In genomic region chr7:104983620-104984539, GRCh38 we compare ENCODE assay signal across 1 cellular context.
A peak's percentile ranks its signal among the peaks of the same experiment; 100 is the strongest.
TF ChIP-seq lines count a peak whose summit lies in the region.

No MANE protein-coding gene starts in this region.

TF ChIP-seq in HepG2, 621 proteins besides CTCF, POLR2A, EP300 and RAD21 (continued from another document and continues in another):
- peak; percentile 57 for TF ChIP-seq ZNF280D (CRISPR knock-in tag; IDR thresholded peaks at IDR 0.05)
- TF ChIP-seq ETV5 (CRISPR knock-in tag; IDR thresholded peaks at IDR 0.05; ENCODE audit: borderline replicate concordance), result peak; percentile 75; the same call in 1 of the 2 replicates
- TF ChIP-seq ZNF556 (CRISPR knock-in tag; IDR thresholded peaks at IDR 0.05; ENCODE audit: borderline replicate concordance), result peak; percentile 82; the same call in 1 of the 2 replicates
- peak; percentile 72; the same call in 1 of the 2 replicates for TF ChIP-seq TFAP4 (IDR thresholded peaks at IDR 0.05; ENCODE audit: borderline replicate concordance, low read depth)
- peak; percentile 86; the same call in 1 of the 2 replicates for TF ChIP-seq ZXDC (CRISPR knock-in tag; IDR thresholded peaks at IDR 0.05)
- TF ChIP-seq PRDM4 (CRISPR knock-in tag; IDR thresholded peaks at IDR 0.05; ENCODE audit: borderline replicate concordance), result no peak
- no peak for TF ChIP-seq MTA3 (CRISPR knock-in tag; IDR thresholded peaks at IDR 0.05)
- TF ChIP-seq YEATS2 (CRISPR knock-in tag; IDR thresholded peaks at IDR 0.05; ENCODE audit: borderline replicate concordance), result peak; percentile 57; the same call in 1 of the 2 replicates
- 0 out of 2 replicates have a peak, but pooled peaks have one; percentile 36 for TF ChIP-seq ZNF235 (CRISPR knock-in tag; IDR thresholded peaks at IDR 0.05; ENCODE audit: borderline replicate concordance)
- peak; percentile 35; the same call in 1 of the 2 replicates for TF ChIP-seq ZNF564 (CRISPR knock-in tag; IDR thresholded peaks at IDR 0.05)
- TF ChIP-seq HMG20A (CRISPR knock-in tag; IDR thresholded peaks at IDR 0.05; ENCODE audit: borderline replicate concordance), result no peak
- TF ChIP-seq SALL2 (CRISPR knock-in tag; IDR thresholded peaks at IDR 0.05), result peak; percentile 57; the same call in 1 of the 2 replicates
- no peak for TF ChIP-seq ZFP36 (IDR thresholded peaks at IDR 0.05; ENCODE audit: borderline replicate concordance, low read depth, low read length, partially characterized antibody)
- no peak for TF ChIP-seq ZNF274 (CRISPR knock-in tag; IDR thresholded peaks at IDR 0.05)
- TF ChIP-seq AGO1 (IDR thresholded peaks at IDR 0.05; ENCODE audit: low read depth, low read length, poor library complexity, severe bottlenecking), result peak; percentile 96
- no peak for TF ChIP-seq ADNP (CRISPR knock-in tag; IDR thresholded peaks at IDR 0.05)
- TF ChIP-seq ZNF646 (CRISPR knock-in tag; IDR thresholded peaks at IDR 0.05), result no peak
- peak; percentile 48; the same call in 1 of the 2 replicates for TF ChIP-seq TFE3 (CRISPR knock-in tag; IDR thresholded peaks at IDR 0.05)
- TF ChIP-seq PBX2 (CRISPR knock-in tag; IDR thresholded peaks at IDR 0.05), result no peak
- no peak for TF ChIP-seq ZNF468 (CRISPR knock-in tag; IDR thresholded peaks at IDR 0.05)
- TF ChIP-seq JUN (CRISPR knock-in tag; IDR thresholded peaks at IDR 0.05), result peak; percentile 40; the same call in 1 of the 2 replicates
- TF ChIP-seq ZSCAN25 (CRISPR knock-in tag; IDR thresholded peaks at IDR 0.05), result peak; percentile 88
- TF ChIP-seq KLF13 (CRISPR knock-in tag; IDR thresholded peaks at IDR 0.05), result 0 out of 2 replicates have a peak, but pooled peaks have one; percentile 32
- TF ChIP-seq CEBPB (IDR thresholded peaks at IDR 0.05; ENCODE audit: borderline replicate concordance, low read depth, low read length), result 0 out of 2 replicates have a peak, but pooled peaks have one; percentile 5
- 0 out of 2 replicates have a peak, but pooled peaks have one; percentile 49 for TF ChIP-seq ZNF567 (CRISPR knock-in tag; IDR thresholded peaks at IDR 0.05; ENCODE audit: borderline replicate concordance)
- peak; percentile 93; the same call in 1 of the 2 replicates for TF ChIP-seq ZNF761 (CRISPR knock-in tag; conservative IDR thresholded peaks at IDR 0.05)
- TF ChIP-seq RAD51 (IDR thresholded peaks at IDR 0.05; ENCODE audit: borderline replicate concordance), result no peak
- TF ChIP-seq ZNF660 (CRISPR knock-in tag; IDR thresholded peaks at IDR 0.05; ENCODE audit: borderline replicate concordance, low read depth), result no peak; the same call in 1 of the 2 replicates
- TF ChIP-seq MED8 (CRISPR knock-in tag; IDR thresholded peaks at IDR 0.05; ENCODE audit: insufficient replicate concordance), result peak; percentile 16
- no peak for TF ChIP-seq SRF (IDR thresholded peaks at IDR 0.05; ENCODE audit: low read depth, low read length)
- peak; percentile 91; the same call in 1 of the 2 replicates for TF ChIP-seq ZFP91 (CRISPR knock-in tag; IDR thresholded peaks at IDR 0.05; ENCODE audit: borderline replicate concordance)
- TF ChIP-seq ZNF124 (CRISPR knock-in tag; IDR thresholded peaks at IDR 0.05), result peak; percentile 32; the same call in 1 of the 2 replicates
- peak; percentile 71 for TF ChIP-seq SKI (IDR thresholded peaks at IDR 0.05; ENCODE audit: partially characterized antibody)
- 0 out of 2 replicates have a peak, but pooled peaks have one; percentile 32 for TF ChIP-seq ZNF121 (CRISPR knock-in tag; IDR thresholded peaks at IDR 0.05)
- TF ChIP-seq ELF1 (CRISPR knock-in tag; IDR thresholded peaks at IDR 0.05), result peak; percentile 79
- peak; percentile 80 for TF ChIP-seq ZNF891 (CRISPR knock-in tag; IDR thresholded peaks at IDR 0.05)
- 0 out of 2 replicates have a peak, but pooled peaks have one; percentile 53 for TF ChIP-seq GLI4 (CRISPR knock-in tag; IDR thresholded peaks at IDR 0.05; ENCODE audit: borderline replicate concordance)
- no peak for TF ChIP-seq ARNT2 (CRISPR knock-in tag; IDR thresholded peaks at IDR 0.05; ENCODE audit: low read depth)
